In genomic region chr3:96027718-96028117, GRCh38 we compare ENCODE assay signal across 16 cellular contexts.
DNase-seq lines count a peak whose midpoint lies in the region; ATAC-seq, FAIRE-seq and TF ChIP-seq lines count a peak whose summit lies in the region.
"Had no signal": no experiment of that assay in that cellular context is flagged by ENCODE, and none has a peak within 500 bp of the region (broad histone marks: within the 10 kb centered on the region; RNA-seq: fewer than 3 reads in every experiment).

No MANE protein-coding gene starts in this region.

- H3K4me3 ChIP-seq in WI38 (ENCODE audit: low read depth, low read length) = peak overlapping the region; percentile 17
- H3K4me3 ChIP-seq in kidney (ENCODE audit: low read length in 2 of 2) = no peak overlapping the region
- H3K4me3 ChIP-seq: BLaER1 had no signal

- DNase-seq in MV-4-11 (lab: John Stamatoyannopoulos, UW) (peak; percentile 79), kidney (no peak), anterior cingulate cortex (lab: John Stamatoyannopoulos, UW) (no peak)
- no peak for DNase-seq in effector CD8-positive, alpha-beta T cell (lab: John Stamatoyannopoulos, UW)
- DNase-seq: HCEC 1CT, NCI-H1436 treated with DMSO at 0.1 percent for 48 hours, NCI-H2081, NCI-H226, NCI-H526, SHP77 treated with DMSO at 0.1 percent for 48 hours, SW 1271 had no signal

- no peaks in the 10 kb centered on the region for H3K36me3 ChIP-seq in kidney (ENCODE audit: control insufficient read depth in 1 of 2, insufficient read depth in 2 of 2, low read length in 2 of 2)
- H3K36me3 ChIP-seq: BLaER1 had no signal

- intact Hi-C loops in kidney (cut with DNase I) = no loop called here

- no peaks in the 10 kb centered on the region for H3K9me3 ChIP-seq in kidney (ENCODE audit: control insufficient read depth in 1 of 2, low read length in 2 of 2)
- H3K9me3 ChIP-seq: BLaER1 had no signal

- peak; percentile 78 for ATAC-seq in GM18868 (IDR thresholded peaks at IDR 0.05; ENCODE audit: unreplicated experiment)
- ATAC-seq: HepG2 had no signal

- H3K27ac ChIP-seq in kidney (ENCODE audit: low read depth in 2 of 2, low read length in 2 of 2) = no peak overlapping the region
- H3K27ac ChIP-seq: BLaER1 had no signal

- TF ChIP-seq CTCF in WI38 (IDR thresholded peaks at IDR 0.05; ENCODE audit: low read depth, low read length) (no peak), kidney (IDR thresholded peaks at IDR 0.05; ENCODE audit: borderline replicate concordance, extremely low read depth, insufficient read depth) (no peak)

- no peaks in the 10 kb centered on the region for H3K4me1 ChIP-seq in kidney (ENCODE audit: control insufficient read depth in 1 of 2, insufficient read depth in 1 of 2, low read depth in 1 of 2, low read length in 2 of 2)
- H3K4me1 ChIP-seq: BLaER1 had no signal

- FAIRE-seq in islet of Langerhans (lab: Jason Lieb, UNC) = peak; percentile 86
- no peak for FAIRE-seq in kidney (lab: Jason Lieb, UNC)
- FAIRE-seq: HepG2 had no signal

- H3K9ac ChIP-seq in kidney (ENCODE audit: low read length in 2 of 2) = no peak overlapping the region
- H3K9ac ChIP-seq: BLaER1 had no signal
